In genomic region chr15:41495736-41496599, GRCh38 we compare ENCODE assay signal across 1 cellular context.
TF ChIP-seq lines count a peak whose summit lies in the region.

No MANE protein-coding gene starts in this region.

TF ChIP-seq in HepG2, 621 proteins besides CTCF, POLR2A, EP300 and RAD21 (continued from another document and continues in another):
- TF ChIP-seq ZNF318 (CRISPR knock-in tag; IDR thresholded peaks at IDR 0.05) = no peak
- no peak for TF ChIP-seq REXO4 (CRISPR knock-in tag; IDR thresholded peaks at IDR 0.05; ENCODE audit: borderline replicate concordance)
- TF ChIP-seq PBX3 (CRISPR knock-in tag; IDR thresholded peaks at IDR 0.05; ENCODE audit: borderline replicate concordance) = no peak
- 0 out of 2 replicates have a peak, but pooled peaks have one; percentile 69 for TF ChIP-seq ZBTB4 (CRISPR knock-in tag; IDR thresholded peaks at IDR 0.05; ENCODE audit: borderline replicate concordance)
- TF ChIP-seq CBX2 (IDR thresholded peaks at IDR 0.05; ENCODE audit: low read depth, low read length) = no peak
- TF ChIP-seq CBX2 (CRISPR knock-in tag; IDR thresholded peaks at IDR 0.05; ENCODE audit: low read depth) = no peak
- no peak; the same call in 1 of the 2 replicates for TF ChIP-seq HMGXB3 (CRISPR knock-in tag; IDR thresholded peaks at IDR 0.05; ENCODE audit: borderline replicate concordance)
- 0 out of 2 replicates have a peak, but pooled peaks have one; percentile 42 for TF ChIP-seq TIGD3 (CRISPR knock-in tag; IDR thresholded peaks at IDR 0.05; ENCODE audit: borderline replicate concordance)
- peak; percentile 83 for TF ChIP-seq HNF4G (IDR thresholded peaks at IDR 0.05; ENCODE audit: borderline replicate concordance, low read depth, low read length)
- peak; percentile 89 for TF ChIP-seq HNF4G (CRISPR knock-in tag; IDR thresholded peaks at IDR 0.05; ENCODE audit: borderline replicate concordance, low read depth)
- no peak for TF ChIP-seq PAF1 (CRISPR knock-in tag; IDR thresholded peaks at IDR 0.05)
- peak; percentile 74 for TF ChIP-seq ZNF264 (CRISPR knock-in tag; IDR thresholded peaks at IDR 0.05)
- no peak for TF ChIP-seq ZNF225 (CRISPR knock-in tag; IDR thresholded peaks at IDR 0.05)
- peak; percentile 66; the same call in 1 of the 2 replicates for TF ChIP-seq ZNF205 (CRISPR knock-in tag; IDR thresholded peaks at IDR 0.05)
- TF ChIP-seq HNRNPLL (IDR thresholded peaks at IDR 0.05; ENCODE audit: low read depth, low read length, poor library complexity, severe bottlenecking) = peak; percentile 68
- peak; percentile 73; the same call in 1 of the 2 replicates for TF ChIP-seq SIN3A (IDR thresholded peaks at IDR 0.05; ENCODE audit: borderline replicate concordance, low read depth, low read length)
- TF ChIP-seq ZNF292 (CRISPR knock-in tag; IDR thresholded peaks at IDR 0.05; ENCODE audit: borderline replicate concordance, low read depth) = peak; percentile 84
- no peak for TF ChIP-seq ZNF367 (CRISPR knock-in tag; IDR thresholded peaks at IDR 0.05; ENCODE audit: borderline replicate concordance)
- no peak for TF ChIP-seq MAFG (CRISPR knock-in tag; IDR thresholded peaks at IDR 0.05)
- peak; percentile 53 for TF ChIP-seq YY1 (IDR thresholded peaks at IDR 0.05; ENCODE audit: insufficient read depth, insufficient replicate concordance, low read depth, low read length)
- peak; percentile 58 for TF ChIP-seq ZNF235 (CRISPR knock-in tag; IDR thresholded peaks at IDR 0.05; ENCODE audit: borderline replicate concordance)
- TF ChIP-seq ZNF335 (CRISPR knock-in tag; IDR thresholded peaks at IDR 0.05) = peak; percentile 66; the same call in 1 of the 2 replicates
- peak; percentile 95 for TF ChIP-seq MXD4 (CRISPR knock-in tag; IDR thresholded peaks at IDR 0.05)
- no peak for TF ChIP-seq ZBTB37 (CRISPR knock-in tag; IDR thresholded peaks at IDR 0.05)
- no peak for TF ChIP-seq GRHL1 (CRISPR knock-in tag; conservative IDR thresholded peaks at IDR 0.05)
- no peak for TF ChIP-seq PREB (CRISPR knock-in tag; IDR thresholded peaks at IDR 0.05)
- no peak for TF ChIP-seq KLF13 (CRISPR knock-in tag; IDR thresholded peaks at IDR 0.05)
